Comparison of ENCODE assay signal across 8 cellular contexts in genomic region chr22:18110194-18110943, GRCh38. TPM values are rescaled to one million over a fixed set of nuclear protein-coding genes. Genes with fewer than 3 reads are reported as not detected.
A peak's percentile ranks its signal among the peaks of the same experiment; 100 is the strongest.
DNase-seq lines count a peak whose midpoint lies in the region; ATAC-seq, FAIRE-seq and TF ChIP-seq lines count a peak whose summit lies in the region.

Gene TUBA8 (plus strand): TSS chr22:18110809. CDS start chr22:18110866, 57 bp downstream.

- no peaks in the 10 kb centered on the region for H3F3A ChIP-seq in neural progenitor cell (ENCODE audit: low read depth)

- peaks cover 19% of the 10 kb centered on the region for H3K9me3 Mint-ChIP-seq in activated T-helper 1 cell treated with anti-CD3 and anti-CD28 coated beads, Interleukin-12 subunit alpha, Interleukin-12 subunit beta, Interleukin-2, Interleukin-4 antibody, amounts not matched to agents 30 ng/mL and 10 ng/mL and 1 ng/mL, durations not matched to agents 14 hours and 24 hours and 36 hours
- H3K9me3 Mint-ChIP-seq in neural progenitor cell = peaks cover 6% of the 10 kb centered on the region

- peaks cover 42% of the 10 kb centered on the region for H3K27me3 Mint-ChIP-seq in activated T-helper 1 cell treated with anti-CD3 and anti-CD28 coated beads, Interleukin-12 subunit alpha, Interleukin-12 subunit beta, Interleukin-2, Interleukin-4 antibody, amounts not matched to agents 30 ng/mL and 10 ng/mL and 1 ng/mL, durations not matched to agents 14 hours and 24 hours and 36 hours (ENCODE audit: insufficient read depth)
- peaks cover 19% of the 10 kb centered on the region for H3K27me3 Mint-ChIP-seq in neural progenitor cell (ENCODE audit: insufficient read depth, low read depth)

- H3K36me3 ChIP-seq in neural progenitor cell = no peaks in the 10 kb centered on the region

- H2AFZ ChIP-seq in neural progenitor cell (replicated peaks) = peak within 1 kb of the TSS; percentile 78

- peak within 1 kb of the TSS; percentile 71 for H3K4me3 Mint-ChIP-seq in activated T-helper 1 cell treated with anti-CD3 and anti-CD28 coated beads, Interleukin-12 subunit alpha, Interleukin-12 subunit beta, Interleukin-2, Interleukin-4 antibody, amounts not matched to agents 30 ng/mL and 10 ng/mL and 1 ng/mL, durations not matched to agents 14 hours and 24 hours and 36 hours
- peak within 1 kb of the TSS; percentile 74 for H3K4me3 Mint-ChIP-seq in neural progenitor cell

- DNase-seq in AG04449 (ENCODE audit: low read depth, low spot score) (no peak), NCI-H2171 treated with DMSO at 0.1 percent for 48 hours (lab: John Stamatoyannopoulos, UW) (peak; percentile 77), frontal cortex (ENCODE audit: low spot score in 2 of 2) (peak; percentile 44 to 74), neural progenitor cell (ENCODE audit: low spot score) (peak; percentile 72), hippocampal formation (lab: John Stamatoyannopoulos, UW) (no peak)
- no peak for DNase-seq in activated T-helper 1 cell treated with anti-CD3 and anti-CD28 coated beads, Interleukin-12 subunit alpha, Interleukin-12 subunit beta, Interleukin-2, Interleukin-4 antibody, amounts not matched to agents 30 ng/mL and 10 ng/mL and 1 ng/mL, durations not matched to agents 14 hours and 24 hours and 36 hours (ENCODE audit: low spot score)

- no peak for FAIRE-seq in frontal cortex (lab: Jason Lieb, UNC)

- H3K4me1 Mint-ChIP-seq in activated T-helper 1 cell treated with anti-CD3 and anti-CD28 coated beads, Interleukin-12 subunit alpha, Interleukin-12 subunit beta, Interleukin-2, Interleukin-4 antibody, amounts not matched to agents 30 ng/mL and 10 ng/mL and 1 ng/mL, durations not matched to agents 14 hours and 24 hours and 36 hours (ENCODE audit: low read depth) = peaks cover 19% of the 10 kb centered on the region
- H3K4me1 Mint-ChIP-seq in neural progenitor cell = peaks cover 11% of the 10 kb centered on the region

- H3K9me3 ChIP-seq in neural progenitor cell (ENCODE audit: low read depth) = no peaks in the 10 kb centered on the region

- H3K36me3 Mint-ChIP-seq in activated T-helper 1 cell treated with anti-CD3 and anti-CD28 coated beads, Interleukin-12 subunit alpha, Interleukin-12 subunit beta, Interleukin-2, Interleukin-4 antibody, amounts not matched to agents 30 ng/mL and 10 ng/mL and 1 ng/mL, durations not matched to agents 14 hours and 24 hours and 36 hours (ENCODE audit: low read depth) = peaks cover 8% of the 10 kb centered on the region
- H3K36me3 Mint-ChIP-seq in neural progenitor cell = peaks cover 7% of the 10 kb centered on the region

- intact Hi-C loops in activated T-helper 1 cell treated with anti-CD3 and anti-CD28 coated beads, Interleukin-12 subunit alpha, Interleukin-12 subunit beta, Interleukin-2, Interleukin-4 antibody, amounts not matched to agents 30 ng/mL and 10 ng/mL and 1 ng/mL, durations not matched to agents 14 hours and 24 hours and 36 hours (cut with micrococcal nuclease) = no loop called here

- H3K4me1 ChIP-seq in neural progenitor cell = peaks cover 9% of the 10 kb centered on the region

- H3K27ac ChIP-seq in neural progenitor cell = no peak within 1 kb of the TSS

- no peak for TF ChIP-seq CTCF in AG04449 (IDR thresholded peaks at IDR 0.05; ENCODE audit: insufficient read depth, low read length, missing control alignments)
- TF ChIP-seq CTCF in neural progenitor cell (IDR thresholded peaks at IDR 0.05) = no peak

- H3K4me3 ChIP-seq in AG04449 (ENCODE audit: low read depth, low read length) (peak within 1 kb of the TSS; percentile 43), neural progenitor cell (peak within 1 kb of the TSS; percentile 49)

- ATAC-seq in GM19351 (IDR thresholded peaks at IDR 0.05; ENCODE audit: unreplicated experiment) (peak; percentile 41), HG02588 (IDR thresholded peaks at IDR 0.05; ENCODE audit: unreplicated experiment) (no peak)

- no peak within 1 kb of the TSS for H3K9ac ChIP-seq in neural progenitor cell

- POLR2A ChIA-PET in AG04449 (lab: Yijun Ruan, JAX) = no interaction called here

- peaks cover 9% of the 10 kb centered on the region for H4K20me1 ChIP-seq in neural progenitor cell (ENCODE audit: low read depth)

- peaks cover 54% of the 10 kb centered on the region for H3K27me3 ChIP-seq in neural progenitor cell

- CTCF ChIA-PET in AG04449 (lab: Yijun Ruan, JAX) = interaction anchor here (0.8 to 0.9 kb wide), 2 partner anchors 17 to 34 kb away, joined by 3 to 4 read pairs; no protein-coding TSS in a partner anchor

- peak within 1 kb of the TSS; percentile 96 for H3K4me2 ChIP-seq in neural progenitor cell

- no peaks in the 10 kb centered on the region for H3K79me2 ChIP-seq in neural progenitor cell (ENCODE audit: low read depth)

- peak within 1 kb of the TSS; percentile 41 for H3K27ac Mint-ChIP-seq in activated T-helper 1 cell treated with anti-CD3 and anti-CD28 coated beads, Interleukin-12 subunit alpha, Interleukin-12 subunit beta, Interleukin-2, Interleukin-4 antibody, amounts not matched to agents 30 ng/mL and 10 ng/mL and 1 ng/mL, durations not matched to agents 14 hours and 24 hours and 36 hours
- no peak within 1 kb of the TSS for H3K27ac Mint-ChIP-seq in neural progenitor cell

RNA-seq across cellular contexts. Expression of gene TUBA8, which starts in this region (rescaled TPM):
- 1.1 and 1.5 TPM in 2 replicates for total RNA-seq in activated T-helper 1 cell treated with anti-CD3 and anti-CD28 coated beads, Interleukin-12 subunit alpha, Interleukin-12 subunit beta, Interleukin-2, Interleukin-4 antibody, amounts not matched to agents 30 ng/mL and 10 ng/mL and 1 ng/mL, durations not matched to agents 14 hours and 24 hours and 36 hours
- total RNA-seq in frontal cortex (2.9 TPM), neural progenitor cell (ENCODE audit: low replicate concordance) (0.09 and 0.39 TPM in 2 replicates)

Comparison
In these comparisons a context has a peak if more than half of its experiments do, and no peak if none do; other contexts are left out.
1. Peak in DNase-seq, H3K4me3 ChIP-seq and H3K4me2 ChIP-seq in neural progenitor cell; RNA of the gene not detected or under 1 TPM.
2. DNase-seq: peak in NCI-H2171 treated with DMSO at 0.1 percent for 48 hours (single experiment) and frontal cortex (2 of 2); none in AG04449 (single experiment), activated T-helper 1 cell treated with anti-CD3 and anti-CD28 coated beads, Interleukin-12 subunit alpha, Interleukin-12 subunit beta, Interleukin-2, Interleukin-4 antibody, amounts not matched to agents 30 ng/mL and 10 ng/mL and 1 ng/mL, durations not matched to agents 14 hours and 24 hours and 36 hours (single experiment) and hippocampal formation (0 of 2).